In genomic region chr7:90833443-90833842, GRCh38 we compare ENCODE assay signal across 20 cellular contexts.
"Had no signal": no experiment of that assay in that cellular context is flagged by ENCODE, and none has a peak within 500 bp of the region (broad histone marks: within the 10 kb centered on the region; RNA-seq: fewer than 3 reads in every experiment).

No MANE protein-coding gene starts in this region.

- H3K4me3 ChIP-seq: coronary artery, heart right ventricle, prostate gland, skin epidermis, tibial nerve, vagina had no signal

- H3K27me3 ChIP-seq: brain microvascular endothelial cell, heart right ventricle, tibial nerve, vagina had no signal

- H3K27ac ChIP-seq: brain microvascular endothelial cell, coronary artery, heart right ventricle, prostate gland, skin epidermis, tibial nerve, vagina had no signal

- H3K4me3 Mint-ChIP-seq: activated CD4-positive, alpha-beta T cell treated with anti-CD3 and anti-CD28 coated beads, Interleukin-2, amount 10 ng/mL, durations not matched to agents 24 days and 14 days; activated CD8-positive, alpha-beta T cell treated with anti-CD3 and anti-CD28 coated beads for 36 hours; activated naive CD4-positive, alpha-beta T cell treated with anti-CD3 and anti-CD28 coated beads for 36 hours; central memory CD8-positive, alpha-beta T cell; memory B cell; naive thymus-derived CD4-positive, alpha-beta T cell; stimulated activated naive CD8-positive, alpha-beta T cell treated with anti-CD3 and anti-CD28 coated beads, Interleukin-15, Interleukin-2, amounts not matched to agents 100 ng/mL and 50 ng/mL, for 24 hours had no signal

- DNase-seq: activated CD4-positive, alpha-beta T cell treated with anti-CD3 and anti-CD28 coated beads, Interleukin-2, amount 10 ng/mL, durations not matched to agents 24 days and 14 days; activated CD4-positive, CD25-positive, alpha-beta regulatory T cell; activated CD8-positive, alpha-beta T cell treated with anti-CD3 and anti-CD28 coated beads for 36 hours; activated naive CD4-positive, alpha-beta T cell treated with anti-CD3 and anti-CD28 coated beads for 36 hours; activated T-cell treated with anti-CD3 and anti-CD28 coated beads, Interleukin-2, amount 50 U/mL, for 1 hour; anterior cingulate cortex; brain microvascular endothelial cell; erythroblast; heart right ventricle; naive thymus-derived CD4-positive, alpha-beta T cell; right cardiac atrium had no signal

- H3K27ac Mint-ChIP-seq: activated CD4-positive, alpha-beta T cell treated with anti-CD3 and anti-CD28 coated beads, Interleukin-2, amount 10 ng/mL, durations not matched to agents 24 days and 14 days; activated CD8-positive, alpha-beta T cell treated with anti-CD3 and anti-CD28 coated beads for 36 hours; activated naive CD4-positive, alpha-beta T cell treated with anti-CD3 and anti-CD28 coated beads for 36 hours; activated T-helper 2 cell treated with anti-CD3 and anti-CD28 coated beads, Interferon-gamma antibody, Interleukin-2, Interleukin-4, amounts not matched to agents 10 μg/mL and 5 μg/mL and 100 μg/mL, durations not matched to agents 14 hours and 24 hours and 36 hours; naive thymus-derived CD4-positive, alpha-beta T cell; stimulated activated naive CD8-positive, alpha-beta T cell treated with anti-CD3 and anti-CD28 coated beads, Interleukin-15, Interleukin-2, amounts not matched to agents 100 ng/mL and 50 ng/mL, for 24 hours had no signal

- H3K4me1 Mint-ChIP-seq: activated CD4-positive, alpha-beta T cell treated with anti-CD3 and anti-CD28 coated beads, Interleukin-2, amount 10 ng/mL, durations not matched to agents 24 days and 14 days; central memory CD8-positive, alpha-beta T cell; naive thymus-derived CD4-positive, alpha-beta T cell had no signal

- H3K4me1 ChIP-seq: prostate gland, tibial nerve, vagina had no signal

- H3K36me3 Mint-ChIP-seq: naive thymus-derived CD4-positive, alpha-beta T cell had no signal

- H3K36me3 ChIP-seq: brain microvascular endothelial cell, heart right ventricle, prostate gland, tibial nerve, vagina had no signal

- H3K27me3 Mint-ChIP-seq: activated CD4-positive, alpha-beta T cell treated with anti-CD3 and anti-CD28 coated beads, Interleukin-2, amount 10 ng/mL, durations not matched to agents 24 days and 14 days; activated CD8-positive, alpha-beta T cell treated with anti-CD3 and anti-CD28 coated beads for 36 hours; central memory CD8-positive, alpha-beta T cell; memory B cell; naive thymus-derived CD4-positive, alpha-beta T cell; stimulated activated naive CD8-positive, alpha-beta T cell treated with anti-CD3 and anti-CD28 coated beads, Interleukin-15, Interleukin-2, amounts not matched to agents 100 ng/mL and 50 ng/mL, for 24 hours had no signal

- H3K9me3 ChIP-seq: prostate gland, vagina had no signal
